In the genomic region with DNA sequence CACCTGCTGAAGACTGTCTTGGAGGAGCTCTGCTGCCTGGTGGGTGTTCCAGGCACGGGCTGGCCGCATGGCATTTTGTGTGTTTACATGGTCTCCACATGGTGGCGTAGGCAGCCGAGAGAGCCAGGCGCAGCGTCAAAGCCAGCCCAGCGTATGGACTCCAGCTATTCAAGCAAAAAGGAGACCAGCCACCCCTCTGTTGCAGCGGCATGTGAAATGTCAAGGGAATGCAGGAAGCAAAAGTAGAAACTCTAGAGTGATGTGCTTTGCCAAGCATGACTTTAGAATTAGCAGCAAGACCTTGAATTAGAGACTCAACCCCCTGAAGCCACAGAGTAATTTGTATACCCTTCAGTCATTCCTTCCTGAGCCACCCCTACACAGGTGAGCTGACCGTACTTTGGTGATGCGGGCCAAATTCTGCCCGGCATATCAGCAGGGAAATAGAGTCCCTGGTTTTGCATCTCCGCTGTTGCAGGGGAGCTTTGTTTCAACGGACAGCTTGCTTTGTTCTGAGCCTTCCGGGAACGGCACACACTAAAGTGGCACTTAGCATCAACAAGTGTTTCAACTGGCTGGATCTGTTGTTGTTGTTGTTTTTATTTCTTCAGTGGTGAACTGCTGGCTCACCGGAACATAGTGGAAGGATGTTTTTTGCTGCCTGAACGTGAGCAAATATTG, we compare ENCODE assay signal across 7 cellular contexts. TPM values are rescaled to one million over a fixed set of nuclear protein-coding genes. Genes with fewer than 3 reads are reported as not detected.
DNase-seq lines count a peak whose midpoint lies in the region; ATAC-seq, FAIRE-seq and TF ChIP-seq lines count a peak whose summit lies in the region.

No MANE protein-coding gene starts in this region.

- H3K9me1 ChIP-seq in keratinocyte (ENCODE audit: control insufficient read depth, extremely low read depth, insufficient read depth, low read length), result no peaks in the 10 kb centered on the region

- H3K4me1 Mint-ChIP-seq in activated naive CD8-positive, alpha-beta T cell treated with anti-CD3 and anti-CD28 coated beads for 36 hours, result no peaks in the 10 kb centered on the region

- no peaks in the 10 kb centered on the region for H3K36me3 Mint-ChIP-seq in activated naive CD8-positive, alpha-beta T cell treated with anti-CD3 and anti-CD28 coated beads for 36 hours

- no peaks in the 10 kb centered on the region for H3K79me2 ChIP-seq in keratinocyte (ENCODE audit: control insufficient read depth, insufficient read depth, low read length)

- H3K4me1 ChIP-seq in keratinocyte (ENCODE audit: control insufficient read depth, extremely low read depth, insufficient read depth, low read length), result no peaks in the 10 kb centered on the region

- H3K4me3 Mint-ChIP-seq in activated naive CD8-positive, alpha-beta T cell treated with anti-CD3 and anti-CD28 coated beads for 36 hours, result no peak overlapping the region

- no peak overlapping the region for H3K27ac ChIP-seq in keratinocyte (ENCODE audit: control insufficient read depth, insufficient read depth, low read length)

- H3K9ac ChIP-seq in keratinocyte (ENCODE audit: control insufficient read depth, extremely low read depth, insufficient read depth, low read length), result no peak overlapping the region

- peak; percentile 80 for DNase-seq in ELF-1 (ENCODE audit: low read depth, low spot score)
- peak; percentile 2 for DNase-seq in LoVo (ENCODE audit: low spot score)
- peak; percentile 14 for DNase-seq in activated naive CD8-positive, alpha-beta T cell treated with anti-CD3 and anti-CD28 coated beads for 36 hours
- DNase-seq in keratinocyte (ENCODE audit: low read depth, low spot score), result no peak
- peak; percentile 30 for DNase-seq in urothelium cell line (ENCODE audit: low spot score)
- no peak for DNase-seq in SK-N-DZ (ENCODE audit: low spot score)

- no peaks in the 10 kb centered on the region for H3K9me3 Mint-ChIP-seq in activated naive CD8-positive, alpha-beta T cell treated with anti-CD3 and anti-CD28 coated beads for 36 hours

- ATAC-seq in GM21360 (IDR thresholded peaks at IDR 0.05; ENCODE audit: unreplicated experiment), result peak; percentile 64

- FAIRE-seq in keratinocyte (lab: Jason Lieb, UNC) (no peak), urothelium cell line (lab: Jason Lieb, UNC) (no peak)

- H3K27ac Mint-ChIP-seq in activated naive CD8-positive, alpha-beta T cell treated with anti-CD3 and anti-CD28 coated beads for 36 hours, result no peak overlapping the region

- H3K9me3 ChIP-seq in keratinocyte (ENCODE audit: control insufficient read depth, low read depth, low read length), result no peaks in the 10 kb centered on the region

- H2AFZ ChIP-seq in keratinocyte (ENCODE audit: control insufficient read depth, low read length), result no peak overlapping the region

- H3K4me3 ChIP-seq in keratinocyte (ENCODE audit: control insufficient read depth in 2 of 3, extremely low read depth in 1 of 3, insufficient read depth in 2 of 3, low read depth in 1 of 3, low read length in 3 of 3), result no peak overlapping the region

- H3K27me3 ChIP-seq in keratinocyte (ENCODE audit: control insufficient read depth, extremely low read depth, insufficient read depth, low read length), result peaks cover 9% of the 10 kb centered on the region

- H3K27me3 Mint-ChIP-seq in activated naive CD8-positive, alpha-beta T cell treated with anti-CD3 and anti-CD28 coated beads for 36 hours, result peaks cover 11% of the 10 kb centered on the region

- TF ChIP-seq CTCF in keratinocyte (optimal IDR thresholded peaks at IDR 0.05 in 1 of 3, IDR thresholded peaks at IDR 0.05 in 1 of 3, conservative IDR thresholded peaks at IDR 0.05 in 1 of 3; ENCODE audit: extremely low read depth in 1 of 3, insufficient read depth in 2 of 3, low read length in 3 of 3), result peak; percentile 8 to 64 (median 56)

- dilution Hi-C loops in keratinocyte (cut with MboI; ENCODE audit: extremely low pct_ligation_motif_present, low sequenced_read_pairs), result no loop called here

- H3K36me3 ChIP-seq in keratinocyte (ENCODE audit: control insufficient read depth in 2 of 2, extremely low read depth in 1 of 2, insufficient read depth in 2 of 2, low read length in 2 of 2), result no peaks in the 10 kb centered on the region

- no peaks in the 10 kb centered on the region for H4K20me1 ChIP-seq in keratinocyte (ENCODE audit: control insufficient read depth, extremely low read depth, insufficient read depth, low read length)

- H3K4me2 ChIP-seq in keratinocyte (ENCODE audit: control insufficient read depth, extremely low read depth, insufficient read depth, low read depth, low read length), result no peak overlapping the region

RNA-seq across cellular contexts. Expression of a gene that starts 48.5 kb away (rescaled TPM):
- under 1 TPM in 1 of 2 experiments, not detected in 1; 0.04 TPM for total RNA-seq in activated naive CD8-positive, alpha-beta T cell treated with anti-CD3 and anti-CD28 coated beads for 36 hours
- polyA plus RNA-seq in keratinocyte, result 0.06 TPM in 1 of 3 replicates, not detected in the others
- polyA plus RNA-seq in keratinocyte (2011; ENCODE audit: low read depth), result not detected
- polyA plus RNA-seq in keratinocyte (2011; cell fraction: cytosol; rRNA removed), result not detected in 2 replicates
- polyA plus RNA-seq in keratinocyte (2011; cell fraction: nucleus; rRNA removed), result not detected in 2 replicates
- not detected in 2 replicates for polyA plus RNA-seq in keratinocyte (2012; ENCODE audit: low replicate concordance)
- polyA minus RNA-seq in keratinocyte, result not detected in 3 replicates
- not detected for polyA minus RNA-seq in keratinocyte (2011; cell fraction: cytosol; rRNA and poly(A)+ RNA removed)
- not detected in 2 replicates for polyA minus RNA-seq in keratinocyte (2011; cell fraction: nucleus; rRNA and poly(A)+ RNA removed)
- not detected in 2 replicates for polyA plus RNA-seq in SK-N-DZ (2014; cell fraction: cytosol; rRNA removed)
- not detected in 2 replicates for polyA plus RNA-seq in SK-N-DZ (2014; cell fraction: nucleus; rRNA removed)

Comparison
In these comparisons a context has a peak if more than half of its experiments do, and no peak if none do; other contexts are left out.
1. DNase-seq: peak in ELF-1 (single experiment), LoVo (single experiment), activated naive CD8-positive, alpha-beta T cell treated with anti-CD3 and anti-CD28 coated beads for 36 hours (single experiment) and urothelium cell line (single experiment); none in keratinocyte (single experiment) and SK-N-DZ (single experiment).